30 cellular contexts compared by ENCODE assay signal in genomic region chr6:131728296-131728939, GRCh38. TPM values are rescaled to one million over a fixed set of nuclear protein-coding genes. Genes with fewer than 3 reads are reported as not detected.
A peak's percentile ranks its signal among the peaks of the same experiment; 100 is the strongest.
DNase-seq lines count a peak whose midpoint lies in the region; TF ChIP-seq lines count a peak whose summit lies in the region.
"Had no signal": no experiment of that assay in that cellular context is flagged by ENCODE, and none has a peak within 500 bp of the region (broad histone marks: within the 10 kb centered on the region; RNA-seq: fewer than 3 reads in every experiment).

No MANE protein-coding gene starts in this region.

- intact Hi-C loops in posterior cingulate gyrus (cut with DNase I): no loop called here

- DNase-seq in GM03348 (ENCODE audit: low spot score): peak; percentile 16
- DNase-seq in SK-MEL-5 (ENCODE audit: low read depth, low spot score): peak; percentile 91
- DNase-seq in fibroblast of peridontal ligament (ENCODE audit: extremely low read depth): peak; percentile 77
- peak; percentile 2 for DNase-seq in skeletal muscle cell (ENCODE audit: low read depth)
- no peak for DNase-seq in NCI-H82 treated with DMSO at 0.1 percent for 48 hours (lab: John Stamatoyannopoulos, UW; ENCODE audit: unreplicated experiment)
- DNase-seq in posterior cingulate gyrus: no peak
- no peak for DNase-seq in RWPE1 (ENCODE audit: low spot score)
- no peak for DNase-seq in CD1c-positive myeloid dendritic cell (ENCODE audit: extremely low spot score)
- DNase-seq: activated CD4-positive, alpha-beta T cell treated with anti-CD3 and anti-CD28 coated beads for 36 hours; activated naive CD4-positive, alpha-beta T cell treated with anti-CD3 and anti-CD28 coated beads, Interleukin-2, amount 10 ng/mL, durations not matched to agents 7 days and 5 days; activated T-cell treated with anti-CD3 and anti-CD28 coated beads, Interleukin-2, amount 50 U/mL, for 72 hours; anterior cingulate cortex; CD8-positive, alpha-beta T cell; central memory CD4-positive, alpha-beta T cell; dermis blood vessel endothelial cell; HCEC 1CT; heart left ventricle; left lung; naive thymus-derived CD8-positive, alpha-beta T cell; NCI-H1092 treated with DMSO at 0.1 percent for 48 hours; NCI-H187 treated with DMSO at 0.1 percent for 48 hours; NCI-H2227 treated with DMSO at 0.1 percent for 48 hours; NCI-H69; occipital lobe; retina; thyroid gland had no signal

- CTCF ChIA-PET in RWPE1 (lab: Yijun Ruan, JAX): interaction anchor here (0.6 kb wide), 1 partner anchor 802 kb away, joined by 3 read pairs; no protein-coding TSS in a partner anchor

- TF ChIP-seq CTCF in RWPE1 (conservative IDR thresholded peaks at IDR 0.05; ENCODE audit: low read depth): no peak

- POLR2A ChIA-PET in RWPE1 (lab: Yijun Ruan, JAX; ENCODE audit: low non-redundant PET): no interaction called here

- H3K4me3 ChIP-seq in skeletal muscle cell (ENCODE audit: low read depth, low read length): no peak overlapping the region
- H3K4me3 ChIP-seq: heart left ventricle, left lung, SK-N-MC, thyroid gland had no signal

- in situ Hi-C loops in SK-MEL-5 (cut with HindIII; ENCODE audit: low pct_unique_long_range_greater_than_20kb, low sequenced_read_pairs): no loop called here

- no peak overlapping the region for H3K27ac ChIP-seq in RWPE1
- H3K27ac ChIP-seq: heart left ventricle, left lung, SK-N-MC, thyroid gland had no signal

RNA-seq across cellular contexts. Expression of gene CTAGE9, which starts 17.6 kb away (rescaled TPM):
- total RNA-seq in SK-MEL-5 (2014; rRNA removed; shearing (Covaris generic)): not detected in 2 replicates
- not detected in 2 replicates for polyA plus RNA-seq in SK-MEL-5 (2015; cell fraction: cytosol; rRNA removed)
- 0.44 TPM in 1 of 2 replicates, not detected in the other for polyA plus RNA-seq in SK-MEL-5 (2015; cell fraction: nucleus; rRNA removed)
- total RNA-seq: activated T-cell treated with anti-CD3 and anti-CD28 coated beads, Interleukin-2, amount 50 U/mL, for 72 hours; CD8-positive, alpha-beta T cell; dermis blood vessel endothelial cell; endothelial cell of umbilical vein; heart left ventricle; left lung; mesenteric fat pad; naive thymus-derived CD8-positive, alpha-beta T cell; occipital lobe had no signal
- polyA plus RNA-seq: AG04450; endothelial cell of umbilical vein; heart left ventricle; naive thymus-derived CD8-positive, alpha-beta T cell had no signal

RNA-seq across cellular contexts. Expression of gene OR2A4, which starts 27.2 kb away (rescaled TPM):
- total RNA-seq in SK-MEL-5 (2014; rRNA removed; shearing (Covaris generic)): 0.08 TPM in 1 of 2 replicates, not detected in the other
- polyA plus RNA-seq in SK-MEL-5 (2015; cell fraction: cytosol; rRNA removed): not detected in 2 replicates
- not detected in 2 replicates for polyA plus RNA-seq in SK-MEL-5 (2015; cell fraction: nucleus; rRNA removed)
- total RNA-seq: activated CD4-positive, alpha-beta T cell treated with anti-CD3 and anti-CD28 coated beads for 36 hours; activated T-cell treated with anti-CD3 and anti-CD28 coated beads, Interleukin-2, amount 50 U/mL, for 72 hours; CD8-positive, alpha-beta T cell; dermis blood vessel endothelial cell; endothelial cell of umbilical vein; heart left ventricle; left lung; mesenteric fat pad; naive thymus-derived CD8-positive, alpha-beta T cell; occipital lobe; thyroid gland had no signal
- polyA plus RNA-seq: endothelial cell of umbilical vein; heart left ventricle; naive thymus-derived CD8-positive, alpha-beta T cell had no signal

Comparison
In these comparisons a context has a peak if more than half of its experiments do, and no peak if none do; other contexts are left out.
1. DNase-seq: peak in GM03348 (single experiment), SK-MEL-5 (single experiment), fibroblast of peridontal ligament (single experiment) and skeletal muscle cell (single experiment); none in NCI-H82 treated with DMSO at 0.1 percent for 48 hours (single experiment), posterior cingulate gyrus (0 of 10), RWPE1 (single experiment) and CD1c-positive myeloid dendritic cell (single experiment).